In the genomic region with DNA sequence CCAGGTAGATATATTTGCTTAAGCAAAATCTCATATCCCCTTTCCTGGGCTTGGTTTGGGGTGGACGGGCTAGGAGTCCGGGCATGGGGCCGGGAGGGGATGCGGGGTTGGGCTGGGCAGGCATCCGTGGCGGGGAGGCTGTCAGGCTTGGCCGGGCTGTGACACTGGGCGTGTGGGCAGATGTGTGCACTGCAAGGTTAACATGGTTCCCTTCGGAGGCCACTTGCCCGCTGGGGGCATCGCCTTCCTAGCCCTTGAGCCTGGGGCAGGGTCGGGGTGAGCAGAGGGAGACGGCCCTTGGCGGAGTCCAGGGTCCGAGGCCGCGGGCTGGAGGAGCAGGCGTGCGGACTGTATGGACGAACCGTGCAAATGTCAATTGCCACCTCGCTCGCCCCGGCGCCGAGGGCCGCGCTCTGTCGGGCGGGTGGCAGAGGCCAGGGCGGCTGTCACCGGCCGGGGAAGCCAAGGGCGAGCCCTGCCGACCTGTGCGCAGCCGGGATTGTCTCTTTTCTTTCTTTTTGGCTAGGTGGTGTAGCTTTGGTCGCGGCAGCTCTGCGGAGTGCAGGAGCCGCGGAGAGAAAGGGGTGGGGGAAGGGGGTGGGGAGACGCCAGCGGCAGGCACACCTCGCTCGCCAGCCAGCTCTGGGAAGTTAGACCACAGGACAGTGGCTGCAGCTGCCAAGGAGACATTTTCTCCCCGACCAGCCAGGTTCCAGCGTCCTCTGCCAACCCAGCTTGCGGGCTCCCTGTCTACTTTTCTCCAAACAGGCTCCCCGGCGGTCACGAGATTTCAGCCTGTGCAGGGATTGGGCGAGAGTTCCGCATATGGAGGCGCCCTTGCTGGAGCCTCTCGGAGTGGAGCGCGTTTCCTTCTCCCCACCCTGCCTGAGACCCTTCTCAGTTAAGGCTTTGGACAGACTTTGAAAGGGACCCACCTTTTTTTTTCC, we compare ENCODE assay signal across 1 cellular context.
TF ChIP-seq lines count a peak whose summit lies in the region.

No MANE protein-coding gene starts in this region.

TF ChIP-seq in HepG2, 621 proteins besides CTCF, POLR2A, EP300 and RAD21 (continued from another document and continues in another):
- TF ChIP-seq ARID4A (CRISPR knock-in tag; IDR thresholded peaks at IDR 0.05; ENCODE audit: borderline replicate concordance), result peak; percentile 79
- no peak for TF ChIP-seq ZBTB44 (CRISPR knock-in tag; IDR thresholded peaks at IDR 0.05)
- no peak; the same call in 1 of the 2 replicates for TF ChIP-seq RFXAP (CRISPR knock-in tag; IDR thresholded peaks at IDR 0.05; ENCODE audit: borderline replicate concordance)
- peak; percentile 44; the same call in 1 of the 2 replicates for TF ChIP-seq HDAC1 (CRISPR knock-in tag; IDR thresholded peaks at IDR 0.05)
- TF ChIP-seq PAF1 (CRISPR knock-in tag; IDR thresholded peaks at IDR 0.05), result no peak
- peak; percentile 38; the same call in 1 of the 2 replicates for TF ChIP-seq KDM5A (IDR thresholded peaks at IDR 0.05; ENCODE audit: borderline replicate concordance, low read length)
- TF ChIP-seq ZNF547 (CRISPR knock-in tag; IDR thresholded peaks at IDR 0.05), result no peak; the same call in 1 of the 2 replicates
- peak; percentile 69; the same call in 1 of the 2 replicates for TF ChIP-seq HES4 (CRISPR knock-in tag; IDR thresholded peaks at IDR 0.05; ENCODE audit: borderline replicate concordance)
- TF ChIP-seq ZNF672 (CRISPR knock-in tag; IDR thresholded peaks at IDR 0.05), result no peak
- no peak for TF ChIP-seq FOXK2 (IDR thresholded peaks at IDR 0.05)
- TF ChIP-seq HIC2 (CRISPR knock-in tag; IDR thresholded peaks at IDR 0.05; ENCODE audit: low read depth), result peak; percentile 57; the same call in 1 of the 2 replicates
- TF ChIP-seq, protein P1, sequence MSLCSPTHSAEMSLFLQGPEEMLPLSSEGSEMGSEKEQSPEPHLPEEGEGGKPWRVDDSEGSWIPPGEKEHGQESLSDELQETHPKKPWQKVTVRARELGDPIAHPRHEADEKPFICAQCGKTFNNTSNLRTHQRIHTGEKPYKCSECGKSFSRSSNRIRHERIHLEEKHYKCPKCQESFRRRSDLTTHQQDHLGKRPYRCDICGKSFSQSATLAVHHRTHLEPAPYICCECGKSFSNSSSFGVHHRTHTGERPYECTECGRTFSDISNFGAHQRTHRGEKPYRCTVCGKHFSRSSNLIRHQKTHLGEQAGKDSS (CRISPR knock-in tag; IDR thresholded peaks at IDR 0.05; ENCODE audit: borderline replicate concordance, low read depth), result no peak
- TF ChIP-seq FOXK1 (CRISPR knock-in tag; IDR thresholded peaks at IDR 0.05; ENCODE audit: borderline replicate concordance, low read depth), result no peak
- peak; percentile 4; the same call in 1 of the 2 replicates for TF ChIP-seq ZNF232 (CRISPR knock-in tag; IDR thresholded peaks at IDR 0.05; ENCODE audit: borderline replicate concordance)
- 0 out of 2 replicates have a peak, but pooled peaks have one; percentile 50 for TF ChIP-seq ZSCAN31 (CRISPR knock-in tag; IDR thresholded peaks at IDR 0.05; ENCODE audit: low read depth)
- TF ChIP-seq, protein P2, sequence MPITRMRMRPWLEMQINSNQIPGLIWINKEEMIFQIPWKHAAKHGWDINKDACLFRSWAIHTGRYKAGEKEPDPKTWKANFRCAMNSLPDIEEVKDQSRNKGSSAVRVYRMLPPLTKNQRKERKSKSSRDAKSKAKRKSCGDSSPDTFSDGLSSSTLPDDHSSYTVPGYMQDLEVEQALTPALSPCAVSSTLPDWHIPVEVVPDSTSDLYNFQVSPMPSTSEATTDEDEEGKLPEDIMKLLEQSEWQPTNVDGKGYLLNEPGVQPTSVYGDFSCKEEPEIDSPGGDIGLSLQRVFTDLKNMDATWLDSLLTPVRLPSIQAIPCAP (CRISPR knock-in tag; IDR thresholded peaks at IDR 0.05; ENCODE audit: low read depth), result no peak
- no peak for TF ChIP-seq RCOR2 (CRISPR knock-in tag; IDR thresholded peaks at IDR 0.05)
- TF ChIP-seq ZNF562 (CRISPR knock-in tag; IDR thresholded peaks at IDR 0.05; ENCODE audit: borderline replicate concordance), result no peak
- TF ChIP-seq ZNF496 (CRISPR knock-in tag; IDR thresholded peaks at IDR 0.05; ENCODE audit: insufficient replicate concordance), result no peak
- TF ChIP-seq, protein P3, sequence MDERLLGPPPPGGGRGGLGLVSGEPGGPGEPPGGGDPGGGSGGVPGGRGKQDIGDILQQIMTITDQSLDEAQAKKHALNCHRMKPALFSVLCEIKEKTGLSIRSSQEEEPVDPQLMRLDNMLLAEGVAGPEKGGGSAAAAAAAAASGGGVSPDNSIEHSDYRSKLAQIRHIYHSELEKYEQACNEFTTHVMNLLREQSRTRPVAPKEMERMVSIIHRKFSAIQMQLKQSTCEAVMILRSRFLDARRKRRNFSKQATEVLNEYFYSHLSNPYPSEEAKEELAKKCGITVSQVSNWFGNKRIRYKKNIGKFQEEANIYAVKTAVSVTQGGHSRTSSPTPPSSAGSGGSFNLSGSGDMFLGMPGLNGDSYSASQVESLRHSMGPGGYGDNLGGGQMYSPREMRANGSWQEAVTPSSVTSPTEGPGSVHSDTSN (CRISPR knock-in tag; IDR thresholded peaks at IDR 0.05), result no peak
- TF ChIP-seq ZBTB43 (CRISPR knock-in tag; conservative IDR thresholded peaks at IDR 0.05), result no peak
- TF ChIP-seq ARNTL (CRISPR knock-in tag; IDR thresholded peaks at IDR 0.05), result no peak
- 0 out of 2 replicates have a peak, but pooled peaks have one; percentile 36 for TF ChIP-seq SMAD3 (CRISPR knock-in tag; IDR thresholded peaks at IDR 0.05)
- TF ChIP-seq TAF1 (CRISPR knock-in tag; IDR thresholded peaks at IDR 0.05), result peak; percentile 63
- TF ChIP-seq DNMT3B (CRISPR knock-in tag; conservative IDR thresholded peaks at IDR 0.05), result no peak
- TF ChIP-seq ZBTB20 (CRISPR knock-in tag; IDR thresholded peaks at IDR 0.05; ENCODE audit: borderline replicate concordance, low read depth), result no peak
- TF ChIP-seq EED (CRISPR knock-in tag; IDR thresholded peaks at IDR 0.05), result no peak
- no peak for TF ChIP-seq ZNF589 (CRISPR knock-in tag; conservative IDR thresholded peaks at IDR 0.05)
- TF ChIP-seq, protein P4, sequence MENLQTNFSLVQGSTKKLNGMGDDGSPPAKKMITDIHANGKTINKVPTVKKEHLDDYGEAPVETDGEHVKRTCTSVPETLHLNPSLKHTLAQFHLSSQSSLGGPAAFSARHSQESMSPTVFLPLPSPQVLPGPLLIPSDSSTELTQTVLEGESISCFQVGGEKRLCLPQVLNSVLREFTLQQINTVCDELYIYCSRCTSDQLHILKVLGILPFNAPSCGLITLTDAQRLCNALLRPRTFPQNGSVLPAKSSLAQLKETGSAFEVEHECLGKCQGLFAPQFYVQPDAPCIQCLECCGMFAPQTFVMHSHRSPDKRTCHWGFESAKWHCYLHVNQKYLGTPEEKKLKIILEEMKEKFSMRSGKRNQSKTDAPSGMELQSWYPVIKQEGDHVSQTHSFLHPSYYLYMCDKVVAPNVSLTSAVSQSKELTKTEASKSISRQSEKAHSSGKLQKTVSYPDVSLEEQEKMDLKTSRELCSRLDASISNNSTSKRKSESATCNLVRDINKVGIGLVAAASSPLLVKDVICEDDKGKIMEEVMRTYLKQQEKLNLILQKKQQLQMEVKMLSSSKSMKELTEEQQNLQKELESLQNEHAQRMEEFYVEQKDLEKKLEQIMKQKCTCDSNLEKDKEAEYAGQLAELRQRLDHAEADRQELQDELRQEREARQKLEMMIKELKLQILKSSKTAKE (CRISPR knock-in tag; IDR thresholded peaks at IDR 0.05; ENCODE audit: borderline replicate concordance), result no peak
- no peak for TF ChIP-seq FOXO4 (CRISPR knock-in tag; conservative IDR thresholded peaks at IDR 0.05)
- TF ChIP-seq ZNF770 (CRISPR knock-in tag; IDR thresholded peaks at IDR 0.05), result no peak; the same call in 1 of the 2 replicates
- no peak for TF ChIP-seq ZNF331 (CRISPR knock-in tag; IDR thresholded peaks at IDR 0.05)
- TF ChIP-seq ZNF3 (CRISPR knock-in tag; IDR thresholded peaks at IDR 0.05), result no peak
- TF ChIP-seq RFXANK (CRISPR knock-in tag; IDR thresholded peaks at IDR 0.05), result no peak
- TF ChIP-seq, protein P5, sequence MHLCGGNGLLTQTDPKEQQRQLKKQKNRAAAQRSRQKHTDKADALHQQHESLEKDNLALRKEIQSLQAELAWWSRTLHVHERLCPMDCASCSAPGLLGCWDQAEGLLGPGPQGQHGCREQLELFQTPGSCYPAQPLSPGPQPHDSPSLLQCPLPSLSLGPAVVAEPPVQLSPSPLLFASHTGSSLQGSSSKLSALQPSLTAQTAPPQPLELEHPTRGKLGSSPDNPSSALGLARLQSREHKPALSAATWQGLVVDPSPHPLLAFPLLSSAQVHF (CRISPR knock-in tag; IDR thresholded peaks at IDR 0.05), result no peak
- TF ChIP-seq ZNF816 (CRISPR knock-in tag; IDR thresholded peaks at IDR 0.05; ENCODE audit: borderline replicate concordance), result no peak
- TF ChIP-seq ZNF747 (CRISPR knock-in tag; IDR thresholded peaks at IDR 0.05; ENCODE audit: borderline replicate concordance), result no peak
